Comparison of ENCODE assay signal across 8 cellular contexts in the genomic region with DNA sequence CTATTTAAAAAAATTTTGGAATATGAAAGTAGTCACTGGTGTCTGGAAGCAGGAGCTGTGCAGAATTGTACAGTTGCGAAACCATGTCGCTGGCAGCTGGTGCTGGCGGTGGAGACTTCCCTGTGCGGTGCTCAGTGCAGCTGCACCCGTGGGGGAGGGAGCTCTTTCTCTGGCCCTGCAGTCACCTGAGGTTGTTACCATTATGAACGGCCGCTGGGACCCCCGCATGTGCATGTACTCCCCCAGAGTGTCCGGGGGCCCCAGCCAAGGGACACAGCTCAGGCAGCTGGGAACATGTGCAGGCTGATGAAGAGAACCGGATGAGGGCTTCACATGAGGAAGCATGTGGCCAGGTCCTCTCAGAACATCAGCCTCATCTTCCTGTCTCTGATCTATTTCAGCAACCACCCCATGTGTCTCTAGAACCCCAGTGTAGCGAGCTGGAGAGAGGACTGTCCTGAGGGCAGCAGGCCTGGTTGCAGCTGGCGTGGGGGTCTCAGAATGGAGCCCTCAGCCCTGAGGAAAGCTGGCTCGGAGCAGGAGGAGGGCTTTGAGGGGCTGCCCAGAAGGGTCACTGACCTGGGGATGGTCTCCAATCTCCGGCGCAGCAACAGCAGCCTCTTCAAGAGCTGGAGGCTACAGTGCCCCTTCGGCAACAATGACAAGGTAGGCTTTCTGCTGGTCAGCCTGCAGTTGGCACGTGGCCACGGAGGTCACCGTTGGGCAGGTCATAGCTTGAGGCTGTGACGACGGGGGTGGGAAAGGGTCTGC. TPM values are rescaled to one million over a fixed set of nuclear protein-coding genes. Genes with fewer than 3 reads are reported as not detected.
DNase-seq lines count a peak whose midpoint lies in the region; ATAC-seq, FAIRE-seq and TF ChIP-seq lines count a peak whose summit lies in the region.

A gene (plus strand): TSS at position 422 of the 771 bp plus-strand sequence. CDS start 80 bp downstream, at position 502.

- H4K20me1 ChIP-seq in K562 (replicated peaks; ENCODE audit: control insufficient read depth, insufficient read depth, low read length): no peaks in the 10 kb centered on the region; the same call in none of the 2 replicates

- no peaks in the 10 kb centered on the region for H3K36me3 Mint-ChIP-seq in nephron progenitor cell (ENCODE audit: low read depth)

- no peaks in the 10 kb centered on the region for H3K36me3 ChIP-seq in K562 (ENCODE audit: control insufficient read depth, insufficient read depth, low read length)

- H3K27me3 Mint-ChIP-seq in nephron progenitor cell (ENCODE audit: low read depth, poor library complexity): peaks cover 9% of the 10 kb centered on the region

- TF ChIP-seq RAD21 in K562 (CRISPR knock-in tag; conservative IDR thresholded peaks at IDR 0.05 in 1 of 2, IDR thresholded peaks at IDR 0.05 in 1 of 2): no peak

- DNase-seq in GM19238 (ENCODE audit: insufficient read length, low spot score) (peak; percentile 64), NCI-H2171 (lab: John Stamatoyannopoulos, UW) (peak; percentile 17), K562 (ENCODE audit: extremely low read depth in 1 of 4, low spot score in 3 of 4) (no peak), nephron progenitor cell (no peak), G401 (ENCODE audit: low spot score) (no peak), GOT3 (lab: John Stamatoyannopoulos, UW) (no peak)

- TF ChIP-seq CTCF in K562 (IDR thresholded peaks at IDR 0.05 in 2 of 3, conservative IDR thresholded peaks at IDR 0.05 in 1 of 3; ENCODE audit: insufficient read depth in 2 of 3, low read depth in 1 of 3, low read length in 3 of 3): no peak
- TF ChIP-seq CTCF in nephron progenitor cell (IDR thresholded peaks at IDR 0.05): no peak

- no peak within 1 kb of the TSS for H3K9ac ChIP-seq in K562 (ENCODE audit: insufficient read depth in 1 of 2, low read depth in 2 of 2, low read length in 2 of 2)

- ATAC-seq in K562 (no peak; the same call in 2 of the 3 replicates), HG03457 (IDR thresholded peaks at IDR 0.05; ENCODE audit: unreplicated experiment) (no peak), GM21360 (IDR thresholded peaks at IDR 0.05; ENCODE audit: unreplicated experiment) (no peak)

- no peaks in the 10 kb centered on the region for H3K9me1 ChIP-seq in K562 (ENCODE audit: control insufficient read depth, insufficient read depth, low read length)

- no peak within 1 kb of the TSS for H3K4me3 Mint-ChIP-seq in nephron progenitor cell

- no peak within 1 kb of the TSS for H3K27ac ChIP-seq in K562 (ENCODE audit: extremely low read depth, low read depth, low read length)

- WGBS in K562 (ENCODE audit: insufficient coverage, low coverage, missing lambda C conversion rate): 3% methylated on average over 21 of the region's 21 CpGs

- no TSS peak for BruUV-seq in K562 (replicated peaks; lab: Mats Ljungman, UMichigan)

- peaks cover 1% of the 10 kb centered on the region for H3K9me3 Mint-ChIP-seq in nephron progenitor cell

- H3K4me1 ChIP-seq in K562 (replicated peaks in 1 of 2; ENCODE audit: control insufficient read depth in 2 of 2, insufficient read depth in 2 of 2, low read length in 2 of 2): peaks cover 0 to 13% of the 10 kb centered on the region in 2 experiments; a peak in 1 of 5 replicates

- no peak for FAIRE-seq in K562 (lab: Jason Lieb, UNC)

- POLR2A ChIA-PET in K562 (lab: Yijun Ruan, JAX): interaction anchor here (2.2 kb wide), 1 partner anchor 9 kb away, joined by 5 read pairs; no protein-coding TSS in a partner anchor

- in situ Hi-C loops in K562 (cut with MboI): no loop called here
- in situ Hi-C loops in G401 (cut with HindIII; ENCODE audit: low sequenced_read_pairs): no loop called here

- H2AFZ ChIP-seq in K562 (ENCODE audit: low read depth, low read length): no peak within 1 kb of the TSS

- H3K4me2 ChIP-seq in K562 (ENCODE audit: insufficient read depth, low read length): no peak within 1 kb of the TSS

- no peaks in the 10 kb centered on the region for H3K79me2 ChIP-seq in K562 (ENCODE audit: control insufficient read depth, insufficient read depth, low read length)

- TF ChIP-seq EP300 in K562 (IDR thresholded peaks at IDR 0.05; ENCODE audit: low read length): no peak

- H3K4me1 Mint-ChIP-seq in nephron progenitor cell: peaks cover 40% of the 10 kb centered on the region

- intact Hi-C loops in K562 (cut with micrococcal nuclease): no loop called here

- CTCF ChIA-PET in K562 (lab: Yijun Ruan, JAX; ENCODE audit: low intra/inter-chr PET ratio): no interaction called here

- no peaks in the 10 kb centered on the region for H3K9me3 ChIP-seq in K562 (replicated peaks; ENCODE audit: control insufficient read depth, insufficient read depth, low read depth, low read length)

- H3K4me3 ChIP-seq in K562: no peak within 1 kb of the TSS

- peaks cover 66 to 86% of the 10 kb centered on the region in 2 experiments for H3K27me3 ChIP-seq in K562 (ENCODE audit: control insufficient read depth in 2 of 2, insufficient read depth in 2 of 2, low read length in 2 of 2)

- no peak for TF ChIP-seq POLR2A in K562 (conservative IDR thresholded peaks at IDR 0.05)

- peak within 1 kb of the TSS; percentile 75 for H3K27ac Mint-ChIP-seq in nephron progenitor cell

TF ChIP-seq in K562, 482 proteins besides CTCF, POLR2A, EP300 and RAD21:
- TF ChIP-seq MTA1 (IDR thresholded peaks at IDR 0.05; ENCODE audit: borderline replicate concordance) (no peak), CEBPB (tag; IDR thresholded peaks at IDR 0.05) (peak; percentile 80), CEBPG (CRISPR knock-in tag; IDR thresholded peaks at IDR 0.05) (no peak), CEBPG (tag; conservative IDR thresholded peaks at IDR 0.05 in 1 of 2, IDR thresholded peaks at IDR 0.05 in 1 of 2) (peak; percentile 43 to 44; a peak in 3 of 4 replicates), RBM14 (IDR thresholded peaks at IDR 0.05; ENCODE audit: borderline replicate concordance, insufficient read depth, low read depth, low read length) (no peak), FOSL1 (tag; conservative IDR thresholded peaks at IDR 0.05) (no peak), NFIC (IDR thresholded peaks at IDR 0.05) (peak; percentile 51)
- TF ChIP-seq, protein P1, sequence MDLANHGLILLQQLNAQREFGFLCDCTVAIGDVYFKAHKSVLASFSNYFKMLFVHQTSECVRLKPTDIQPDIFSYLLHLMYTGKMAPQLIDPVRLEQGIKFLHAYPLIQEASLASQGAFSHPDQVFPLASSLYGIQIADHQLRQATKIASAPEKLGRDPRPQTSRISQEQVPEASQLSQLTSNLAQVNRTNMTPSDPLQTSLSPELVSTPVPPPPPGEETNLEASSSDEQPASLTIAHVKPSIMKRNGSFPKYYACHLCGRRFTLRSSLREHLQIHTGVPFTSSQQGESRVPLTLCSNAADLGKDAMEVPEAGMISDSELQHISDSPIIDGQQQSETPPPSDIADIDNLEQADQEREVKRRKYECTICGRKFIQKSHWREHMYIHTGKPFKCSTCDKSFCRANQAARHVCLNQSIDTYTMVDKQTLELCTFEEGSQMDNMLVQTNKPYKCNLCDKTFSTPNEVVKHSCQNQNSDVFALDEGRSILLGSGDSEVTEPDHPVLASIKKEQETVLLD (IDR thresholded peaks at IDR 0.05): no peak
TF ChIP-seq in K562: peak in this region for 3.

RNA-seq across cellular contexts. Expression of the gene that starts here (rescaled TPM):
- 0.09 and 0.42 TPM in 2 replicates for total RNA-seq in K562 (2011; cell fraction: chromatin; rRNA removed; ENCODE audit: low replicate concordance)
- total RNA-seq in K562 (2011; cell fraction: nucleolus; rRNA removed): 0.13 and 0.17 TPM in 2 replicates
- total RNA-seq in K562 (2011; cell fraction: nucleoplasm; rRNA removed): 0.29 and 0.38 TPM in 2 replicates
- total RNA-seq in K562 (2014; rRNA removed) (1.5 and 2.1 TPM in 2 replicates), K562 (2014; rRNA removed; fragmentation: Illumina TruSeq; extraction: Trizol) (0.29 and 0.33 TPM in 2 replicates), K562 (2015; rRNA removed; fragmentation: Illumina TruSeq; extraction: Trizol) (2.0 and 2.2 TPM in 2 replicates), K562 (2021) (1.9 and 2.1 TPM in 2 replicates)
- polyA plus RNA-seq in K562 (2011; rRNA removed) (0.34 and 0.36 TPM in 2 replicates), K562 (2014; fragmentation: Illumina TruSeq; extraction: Trizol) (0.98 and 1.7 TPM in 2 replicates), K562 (2014; fragmentation: Nextera tagmentation; extraction: Ambion mirVana) (not detected), K562 (2014; rRNA removed) (0.82 and 2.0 TPM in 2 replicates)
- polyA plus RNA-seq in K562 (2011; cell fraction: cytosol; rRNA removed): 0.40 and 1.3 TPM in 2 replicates
- polyA plus RNA-seq in K562 (2011; cell fraction: nucleus; rRNA removed): 0.45 and 0.75 TPM in 2 replicates
- polyA plus RNA-seq in K562 (2012): 2.1 and 3.8 TPM in 2 replicates
- 0.11 and 0.36 TPM in 2 replicates for polyA minus RNA-seq in K562 (2011; rRNA and poly(A)+ RNA removed)
- polyA minus RNA-seq in K562 (2011; cell fraction: cytosol; rRNA and poly(A)+ RNA removed): 0.64 and 1.7 TPM in 2 replicates
- polyA minus RNA-seq in K562 (2011; cell fraction: nucleus; rRNA and poly(A)+ RNA removed): 0.33 and 0.54 TPM in 2 replicates
- 0.12 TPM in 1 of 2 replicates, not detected in the other for total RNA-seq in G401 (2014; rRNA removed; shearing (Covaris generic))

Comparison
In these comparisons a context has a peak if more than half of its experiments do, and no peak if none do; other contexts are left out.
1. DNase-seq: peak in GM19238 (single experiment) and NCI-H2171 (single experiment); none in K562 (0 of 4), nephron progenitor cell (single experiment), G401 (single experiment) and GOT3 (single experiment).